ENCODE assay signal across 7 cellular contexts in the genomic region with DNA sequence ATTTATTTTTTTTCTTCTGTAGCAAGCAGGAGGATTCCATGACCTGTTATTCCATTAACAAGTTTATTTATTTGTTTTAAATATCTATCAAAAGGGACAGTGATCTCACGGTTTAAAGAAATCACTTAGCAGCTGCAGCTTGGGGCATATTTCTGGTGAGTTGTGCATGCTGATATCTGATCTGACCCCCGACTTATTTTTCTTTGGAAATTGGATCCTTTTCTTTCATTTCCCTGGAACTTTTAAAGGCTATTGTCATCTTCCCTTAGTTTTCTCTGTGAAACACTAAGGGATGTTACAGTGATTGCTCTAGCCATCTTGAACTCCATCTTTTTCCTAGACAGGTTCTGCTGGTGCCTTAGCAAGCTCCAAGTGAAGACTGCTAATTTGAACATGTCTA.
"Had no signal": no experiment of that assay in that cellular context is flagged by ENCODE, and none has a peak within 500 bp of the region (broad histone marks: within the 10 kb centered on the region; RNA-seq: fewer than 3 reads in every experiment).

No MANE protein-coding gene starts in this region.

- DNase-seq: GM23248, GOT3, H7, HFFc6 had no signal

- H3K9me3 ChIP-seq: HAP-1 had no signal

- H3K27ac ChIP-seq: GM23248, HL-60 had no signal

- H3K4me3 Mint-ChIP-seq: HFFc6, IgD-negative memory B cell had no signal

- H3K27ac Mint-ChIP-seq: HFFc6, IgD-negative memory B cell had no signal

- H3K4me1 ChIP-seq: HAP-1 had no signal

- H3K4me3 ChIP-seq: GM23248, HAP-1 had no signal

- H3K36me3 ChIP-seq: HAP-1 had no signal

- H3K27me3 Mint-ChIP-seq: IgD-negative memory B cell had no signal

- H3K36me3 Mint-ChIP-seq: IgD-negative memory B cell had no signal

- H3K4me1 Mint-ChIP-seq: IgD-negative memory B cell had no signal
